11 cellular contexts compared by ENCODE assay signal in the genomic region with DNA sequence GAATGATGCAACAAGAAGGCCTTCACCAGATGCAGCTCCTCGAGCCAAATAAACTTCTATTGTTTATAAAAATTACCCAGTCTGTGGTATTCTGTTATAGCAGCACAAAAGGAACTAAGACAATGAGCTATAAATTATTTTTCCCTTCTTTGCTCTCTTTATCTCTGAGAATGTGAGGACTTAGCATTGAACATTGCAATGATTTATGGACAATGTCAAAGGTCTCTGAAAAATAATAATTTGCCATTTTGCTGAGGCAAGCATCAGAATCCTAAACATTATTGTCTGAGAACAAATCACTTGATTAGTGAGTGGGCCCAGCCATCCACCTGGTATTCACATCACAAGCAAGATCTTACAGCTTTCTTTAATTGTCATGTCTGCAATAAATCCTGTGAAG.
"Had no signal": no experiment of that assay in that cellular context is flagged by ENCODE, and none has a peak within 500 bp of the region (broad histone marks: within the 10 kb centered on the region; RNA-seq: fewer than 3 reads in every experiment).

No MANE protein-coding gene starts in this region.

- H3K4me3 ChIP-seq: GM23248, GM23338, HAP-1 had no signal

- ATAC-seq: GM23338, HCT116 had no signal

- DNase-seq: GM23248, GOT3, H7, H9, HCEC 1CT, HFFc6 had no signal

- H3K4me2 ChIP-seq: GM23338 had no signal

- H3K36me3 ChIP-seq: HAP-1 had no signal

- H3K9me3 ChIP-seq: HAP-1 had no signal

- H3K27ac ChIP-seq: GM23248 had no signal

- H3K9ac ChIP-seq: GM23248 had no signal

- H2AFZ ChIP-seq: GM23248 had no signal

- FAIRE-seq: H1, H54 had no signal
